ENCODE assay signal across 15 cellular contexts in genomic region chr1:166858726-166859419, GRCh38. TPM values are rescaled to one million over a fixed set of nuclear protein-coding genes. Genes with fewer than 3 reads are reported as not detected.
DNase-seq lines count a peak whose midpoint lies in the region; ATAC-seq lines count a peak whose summit lies in the region.
"Had no signal": no experiment of that assay in that cellular context is flagged by ENCODE, and none has a peak within 500 bp of the region (broad histone marks: within the 10 kb centered on the region; RNA-seq: fewer than 3 reads in every experiment).

No MANE protein-coding gene starts in this region.

- no peak overlapping the region for H3K4me3 Mint-ChIP-seq in activated T-cell treated with anti-CD3 and anti-CD28 coated beads, Interleukin-2, amount 50 U/mL, for 72 hours
- no peak overlapping the region for H3K4me3 Mint-ChIP-seq in stimulated activated memory B cell treated with anti-CD40 and anti-IgM and Interleukin-4, amounts not matched to agents 10 μg/mL and 1 μg/mL and 100 μg/mL, for 72 hours
- H3K4me3 Mint-ChIP-seq: activated CD4-positive, alpha-beta T cell treated with anti-CD3 and anti-CD28 coated beads for 36 hours; HFFc6; natural killer cell treated with Interleukin-12 subunit alpha and Interleukin-12 subunit beta and Interleukin-15 and Interleukin-18, amount 100 ng/mL, for 72 hours; T-helper 2 cell treated with Interferon-gamma antibody and Interleukin-4, amounts not matched to agents 5 μg/mL and 100 μg/mL, for 36 hours had no signal

- no peaks in the 10 kb centered on the region for H3K9me3 Mint-ChIP-seq in activated T-cell treated with anti-CD3 and anti-CD28 coated beads, Interleukin-2, amount 50 U/mL, for 72 hours
- H3K9me3 Mint-ChIP-seq in activated naive CD4-positive, alpha-beta T cell treated with anti-CD3 and anti-CD28 coated beads, Interleukin-2, amount 50 U/mL, for 72 hours, result no peaks in the 10 kb centered on the region
- no peaks in the 10 kb centered on the region for H3K9me3 Mint-ChIP-seq in stimulated activated memory B cell treated with anti-CD40 and anti-IgM and Interleukin-4, amounts not matched to agents 10 μg/mL and 1 μg/mL and 100 μg/mL, for 72 hours
- H3K9me3 Mint-ChIP-seq: HFFc6; natural killer cell treated with Interleukin-12 subunit alpha and Interleukin-12 subunit beta and Interleukin-15 and Interleukin-18, amount 100 ng/mL, for 72 hours; T-helper 2 cell treated with Interferon-gamma antibody and Interleukin-4, amounts not matched to agents 5 μg/mL and 100 μg/mL, for 36 hours had no signal

- no peaks in the 10 kb centered on the region for H3K27me3 Mint-ChIP-seq in activated T-cell treated with anti-CD3 and anti-CD28 coated beads, Interleukin-2, amount 50 U/mL, for 72 hours (ENCODE audit: low read depth)
- no peaks in the 10 kb centered on the region for H3K27me3 Mint-ChIP-seq in stimulated activated memory B cell treated with anti-CD40 and anti-IgM and Interleukin-4, amounts not matched to agents 10 μg/mL and 1 μg/mL and 100 μg/mL, for 72 hours
- H3K27me3 Mint-ChIP-seq: activated CD4-positive, alpha-beta T cell treated with anti-CD3 and anti-CD28 coated beads for 36 hours; natural killer cell treated with Interleukin-12 subunit alpha and Interleukin-12 subunit beta and Interleukin-15 and Interleukin-18, amount 100 ng/mL, for 72 hours had no signal

- H3K36me3 Mint-ChIP-seq in activated T-cell treated with anti-CD3 and anti-CD28 coated beads, Interleukin-2, amount 50 U/mL, for 72 hours (ENCODE audit: insufficient read depth in 2 of 2), result peaks cover 6 to 35% of the 10 kb centered on the region in 2 donors
- H3K36me3 Mint-ChIP-seq in activated naive CD4-positive, alpha-beta T cell treated with anti-CD3 and anti-CD28 coated beads, Interleukin-2, amount 50 U/mL, for 72 hours, result peaks cover 15 to 24% of the 10 kb centered on the region in 2 donors
- peaks cover 48% of the 10 kb centered on the region for H3K36me3 Mint-ChIP-seq in stimulated activated memory B cell treated with anti-CD40 and anti-IgM and Interleukin-4, amounts not matched to agents 10 μg/mL and 1 μg/mL and 100 μg/mL, for 72 hours

- peak overlapping the region; percentile 62 for H3K27ac Mint-ChIP-seq in activated T-cell treated with anti-CD3 and anti-CD28 coated beads, Interleukin-2, amount 50 U/mL, for 72 hours
- H3K27ac Mint-ChIP-seq in activated naive CD4-positive, alpha-beta T cell treated with anti-CD3 and anti-CD28 coated beads, Interleukin-2, amount 50 U/mL, for 72 hours, result peak overlapping the region; percentile 6 to 16
- peak overlapping the region; percentile 7 for H3K27ac Mint-ChIP-seq in stimulated activated memory B cell treated with anti-CD40 and anti-IgM and Interleukin-4, amounts not matched to agents 10 μg/mL and 1 μg/mL and 100 μg/mL, for 72 hours
- H3K27ac Mint-ChIP-seq: T-helper 2 cell treated with Interferon-gamma antibody and Interleukin-4, amounts not matched to agents 5 μg/mL and 100 μg/mL, for 36 hours had no signal

- H3K4me1 Mint-ChIP-seq in activated T-cell treated with anti-CD3 and anti-CD28 coated beads, Interleukin-2, amount 50 U/mL, for 72 hours (ENCODE audit: low read depth), result peaks cover 4% of the 10 kb centered on the region
- H3K4me1 Mint-ChIP-seq in stimulated activated memory B cell treated with anti-CD40 and anti-IgM and Interleukin-4, amounts not matched to agents 10 μg/mL and 1 μg/mL and 100 μg/mL, for 72 hours, result peaks cover 17% of the 10 kb centered on the region

- ATAC-seq in activated T-cell treated with anti-CD3 and anti-CD28 coated beads, Interleukin-2, amount 50 U/mL, for 72 hours (replicated peaks in 1 of 2), result no peak
- no peak for ATAC-seq in activated naive CD4-positive, alpha-beta T cell treated with anti-CD3 and anti-CD28 coated beads, Interleukin-2, amount 50 U/mL, for 72 hours
- ATAC-seq in stimulated activated memory B cell treated with anti-CD40 and anti-IgM and Interleukin-4, amounts not matched to agents 10 μg/mL and 1 μg/mL and 100 μg/mL, for 72 hours, result no peak
- no peak for ATAC-seq in left colon
- ATAC-seq: activated CD4-positive, alpha-beta T cell treated with anti-CD3 and anti-CD28 coated beads for 36 hours; natural killer cell treated with Interleukin-12 subunit alpha and Interleukin-12 subunit beta and Interleukin-15 and Interleukin-18, amount 100 ng/mL, for 72 hours had no signal

- no peak for DNase-seq in activated T-cell treated with anti-CD3 and anti-CD28 coated beads, Interleukin-2, amount 50 U/mL, for 72 hours
- no peak for DNase-seq in activated T-cell treated with anti-CD3 and anti-CD28 coated beads, Interleukin-2, amount 50 U/mL, for 1 hour
- no peak for DNase-seq in activated naive CD4-positive, alpha-beta T cell treated with anti-CD3 and anti-CD28 coated beads, Interleukin-2, amount 50 U/mL, for 72 hours (ENCODE audit: low spot score in 2 of 2)
- DNase-seq in hypothalamus (lab: John Stamatoyannopoulos, UW), result peak in 38 of 51 donors; percentile 9 to 83 (median 52)
- DNase-seq in retina, result no peak
- no peak for DNase-seq in left colon
- DNase-seq in iPS-NIHi7 (ENCODE audit: extremely low spot score), result no peak
- DNase-seq: activated CD4-positive, alpha-beta T cell treated with anti-CD3 and anti-CD28 coated beads for 36 hours; heart left ventricle; HFFc6; NCI-H2029 treated with DMSO at 0.1 percent for 48 hours; NCI-H748 treated with DMSO at 0.1 percent for 48 hours had no signal

- intact Hi-C loops in left colon (cut with DNase I, micrococcal nuclease), result no loop called here

RNA-seq across cellular contexts. Expression of gene TADA1, which starts 17.2 kb away (rescaled TPM):
- total RNA-seq in activated T-cell treated with anti-CD3 and anti-CD28 coated beads, Interleukin-2, amount 50 U/mL, for 72 hours, result 10 to 100 TPM; 17.3 to 17.9 TPM
- total RNA-seq in activated naive CD4-positive, alpha-beta T cell treated with anti-CD3 and anti-CD28 coated beads, Interleukin-2, amount 50 U/mL, for 72 hours, result 10 to 100 TPM; 13.6 to 23.6 TPM
- total RNA-seq in left colon, result 10 to 100 TPM in 1 of 2 donors, 1 to 10 TPM in 1; 9.5 to 11.6 TPM

RNA-seq across cellular contexts. Expression of gene POGK, which starts 19.6 kb away (rescaled TPM):
- total RNA-seq in activated T-cell treated with anti-CD3 and anti-CD28 coated beads, Interleukin-2, amount 50 U/mL, for 72 hours, result 10 to 100 TPM; 50.6 to 51.7 TPM
- total RNA-seq in activated naive CD4-positive, alpha-beta T cell treated with anti-CD3 and anti-CD28 coated beads, Interleukin-2, amount 50 U/mL, for 72 hours, result 10 to 100 TPM; 32.3 to 43.0 TPM
- 10 to 100 TPM; 27.5 to 30.3 TPM for total RNA-seq in left colon

Comparison
In these comparisons a context has a peak if more than half of its experiments do, and no peak if none do; other contexts are left out.
1. DNase-seq: peak in hypothalamus (38 of 51); none in activated T-cell treated with anti-CD3 and anti-CD28 coated beads, Interleukin-2, amount 50 U/mL, for 72 hours (0 of 2), activated T-cell treated with anti-CD3 and anti-CD28 coated beads, Interleukin-2, amount 50 U/mL, for 1 hour (single experiment), activated naive CD4-positive, alpha-beta T cell treated with anti-CD3 and anti-CD28 coated beads, Interleukin-2, amount 50 U/mL, for 72 hours (0 of 2), retina (single experiment), left colon (0 of 2) and iPS-NIHi7 (single experiment).
2. H3K27ac Mint-ChIP-seq: peak in every context shown above with its lines; median percentile 62 in activated T-cell treated with anti-CD3 and anti-CD28 coated beads, Interleukin-2, amount 50 U/mL, for 72 hours; 11 in activated naive CD4-positive, alpha-beta T cell treated with anti-CD3 and anti-CD28 coated beads, Interleukin-2, amount 50 U/mL, for 72 hours; 7 in stimulated activated memory B cell treated with anti-CD40 and anti-IgM and Interleukin-4, amounts not matched to agents 10 μg/mL and 1 μg/mL and 100 μg/mL, for 72 hours.